Comparison of ENCODE assay signal across 22 cellular contexts in genomic region chr9:22382331-22382730, GRCh38.
DNase-seq lines count a peak whose midpoint lies in the region; ATAC-seq and TF ChIP-seq lines count a peak whose summit lies in the region.
"Had no signal": no experiment of that assay in that cellular context is flagged by ENCODE, and none has a peak within 500 bp of the region (broad histone marks: within the 10 kb centered on the region; RNA-seq: fewer than 3 reads in every experiment).

No MANE protein-coding gene starts in this region.

- no peaks in the 10 kb centered on the region for H3K27me3 ChIP-seq in SJCRH30
- H3K27me3 ChIP-seq: BLaER1 had no signal

- no peak for TF ChIP-seq CTCF in chondrocyte (IDR thresholded peaks at IDR 0.05)

- H3K4me1 ChIP-seq in SJCRH30, result peaks cover 31% of the 10 kb centered on the region
- H3K4me1 ChIP-seq: BLaER1 had no signal

- no peaks in the 10 kb centered on the region for H3K27me3 Mint-ChIP-seq in chondrocyte (ENCODE audit: low read depth)
- H3K27me3 Mint-ChIP-seq: B cell; CD4-positive, CD25-positive, alpha-beta regulatory T cell had no signal

- peak; percentile 78 for DNase-seq in LHCN-M2 (ENCODE audit: low read depth)
- DNase-seq in SJCRH30, result peak in 1 of 2 experiments; percentile 27
- DNase-seq in chondrocyte (ENCODE audit: low spot score), result no peak
- peak; percentile 53 for DNase-seq in renal cortical epithelial cell (ENCODE audit: low read depth)
- DNase-seq: CD4-positive, CD25-positive, alpha-beta regulatory T cell; CD8-positive, alpha-beta T cell; DMS 273 treated with DMSO at 0.1 percent for 48 hours; DMS79; EL; GDM1; GM23248; H7; HCEC 1CT had no signal

- H3K9me3 Mint-ChIP-seq in chondrocyte (ENCODE audit: low read depth), result peaks cover 4% of the 10 kb centered on the region
- H3K9me3 Mint-ChIP-seq: CD8-positive, alpha-beta T cell had no signal

- H3K27ac Mint-ChIP-seq in chondrocyte (ENCODE audit: unreplicated experiment), result peak overlapping the region; percentile 43
- H3K27ac Mint-ChIP-seq: B cell; CD4-positive, CD25-positive, alpha-beta regulatory T cell; CD8-positive, alpha-beta T cell had no signal

- H3K36me3 Mint-ChIP-seq in chondrocyte (ENCODE audit: low read depth), result no peaks in the 10 kb centered on the region
- H3K36me3 Mint-ChIP-seq: CD4-positive, CD25-positive, alpha-beta regulatory T cell; CD8-positive, alpha-beta T cell had no signal

- peaks cover 19% of the 10 kb centered on the region for H3K4me1 Mint-ChIP-seq in chondrocyte (ENCODE audit: low read depth)
- H3K4me1 Mint-ChIP-seq: B cell; CD4-positive, CD25-positive, alpha-beta regulatory T cell had no signal

- no peak overlapping the region for H3K4me3 ChIP-seq in SJCRH30
- H3K4me3 ChIP-seq: BLaER1, GM12878, GM23248 had no signal

- no peaks in the 10 kb centered on the region for H3K36me3 ChIP-seq in SJCRH30
- H3K36me3 ChIP-seq: BLaER1 had no signal

- H3K9me3 ChIP-seq in SJCRH30 (replicated peaks), result no peaks in the 10 kb centered on the region; the same call in 1 of the 2 replicates
- H3K9me3 ChIP-seq: BLaER1 had no signal

- ATAC-seq in HG03175 (IDR thresholded peaks at IDR 0.05; ENCODE audit: unreplicated experiment) (no peak), HG02840 (IDR thresholded peaks at IDR 0.05; ENCODE audit: low FRiP score, unreplicated experiment) (no peak), HG02588 (IDR thresholded peaks at IDR 0.05; ENCODE audit: unreplicated experiment) (no peak), HG02678 (IDR thresholded peaks at IDR 0.05; ENCODE audit: unreplicated experiment) (no peak)
- ATAC-seq: CD8-positive, alpha-beta T cell; GM12878 had no signal

- peak overlapping the region; percentile 37 for H3K27ac ChIP-seq in SJCRH30
- H3K27ac ChIP-seq: 22Rv1, BLaER1, C4-2B, GM23248 had no signal

- H3K4me3 Mint-ChIP-seq in chondrocyte (ENCODE audit: unreplicated experiment), result no peak overlapping the region
- H3K4me3 Mint-ChIP-seq: B cell; CD4-positive, CD25-positive, alpha-beta regulatory T cell; CD8-positive, alpha-beta T cell had no signal
